Comparison of ENCODE assay signal across 24 cellular contexts in genomic region chr2:131009713-131010475, GRCh38.
"Had no signal": no experiment of that assay in that cellular context is flagged by ENCODE, and none has a peak within 500 bp of the region (broad histone marks: within the 10 kb centered on the region; RNA-seq: fewer than 3 reads in every experiment).

No MANE protein-coding gene starts in this region.

- ATAC-seq: activated CD4-positive, alpha-beta T cell treated with anti-CD3 and anti-CD28 coated beads for 36 hours; activated T-cell treated with anti-CD3 and anti-CD28 coated beads, Interleukin-2, amount 50 U/mL, for 4 hours; esophagus mucosa; left lung; upper lobe of right lung had no signal

- H3K36me3 ChIP-seq: left lung, prostate gland, thyroid gland, upper lobe of right lung had no signal

- H3K36me3 Mint-ChIP-seq: brain, natural killer cell had no signal

- DNase-seq: activated B cell treated with CpG ODN at 0.5 μM for 24 hours; activated CD4-positive, alpha-beta T cell treated with anti-CD3 and anti-CD28 coated beads for 36 hours; activated CD8-positive, alpha-beta memory T cell treated with anti-CD3 and anti-CD28 coated beads, Interleukin-2, amount 50 U/mL, for 48 hours; activated naive CD4-positive, alpha-beta T cell; activated T-cell treated with anti-CD3 and anti-CD28 coated beads, Interleukin-2, amount 50 U/mL, for 4 hours; aorta; effector CD8-positive, alpha-beta T cell; glutamatergic neuron; hippocampal formation; kidney glomerular epithelial cell; left lung; natural killer cell; stimulated activated CD4-positive, alpha-beta T cell treated with anti-CD3 and anti-CD28 coated beads, Interleukin-4, amount 100 ng/mL, for 1 hour; stimulated activated naive CD4-positive, alpha-beta T cell treated with Interleukin-2 at 50 U/mL for 16 hours; substantia nigra; T-helper 17 cell; thyroid gland; upper lobe of right lung had no signal

- H3K27ac Mint-ChIP-seq: activated B cell treated with CpG ODN at 0.5 μM for 24 hours; activated CD4-positive, alpha-beta T cell treated with anti-CD3 and anti-CD28 coated beads for 36 hours; activated T-helper 2 cell treated with anti-CD3 and anti-CD28 coated beads, Interferon-gamma antibody, Interleukin-2, Interleukin-4, amounts not matched to agents 10 μg/mL and 5 μg/mL and 100 μg/mL, durations not matched to agents 14 hours and 24 hours and 36 hours; brain; dendritic cell treated with granulocyte-macrophage colony-stimulating factor and Interleukin-4, amounts not matched to agents 40 ng/mL and 50 ng/mL, for 4 days; natural killer cell; T-helper 17 cell had no signal

- H3K9me3 ChIP-seq: left lung, prostate gland, thyroid gland, upper lobe of right lung had no signal

- H3K4me1 ChIP-seq: left lung, prostate gland, thyroid gland, upper lobe of right lung had no signal

- H3K4me3 Mint-ChIP-seq: activated B cell treated with CpG ODN at 0.5 μM for 24 hours; activated CD4-positive, alpha-beta T cell treated with anti-CD3 and anti-CD28 coated beads for 36 hours; activated T-cell treated with anti-CD3 and anti-CD28 coated beads, Interleukin-2, amount 50 U/mL, for 4 hours; brain; dendritic cell treated with granulocyte-macrophage colony-stimulating factor and Interleukin-4, amounts not matched to agents 40 ng/mL and 50 ng/mL, for 4 days; natural killer cell; T-helper 17 cell had no signal

- H3K9me3 Mint-ChIP-seq: activated T-cell treated with anti-CD3 and anti-CD28 coated beads, Interleukin-2, amount 50 U/mL, for 4 hours; activated T-helper 2 cell treated with anti-CD3 and anti-CD28 coated beads, Interferon-gamma antibody, Interleukin-2, Interleukin-4, amounts not matched to agents 10 μg/mL and 5 μg/mL and 100 μg/mL, durations not matched to agents 14 hours and 24 hours and 36 hours; dendritic cell treated with granulocyte-macrophage colony-stimulating factor and Interleukin-4, amounts not matched to agents 40 ng/mL and 50 ng/mL, for 4 days; natural killer cell had no signal

- H3K4me1 Mint-ChIP-seq: activated B cell treated with CpG ODN at 0.5 μM for 24 hours had no signal

- H3K4me3 ChIP-seq: left lung, lung, prostate gland, thyroid gland, upper lobe of right lung had no signal

- H3K27ac ChIP-seq: left lung, prostate gland, thyroid gland, upper lobe of right lung had no signal

- H3K27me3 ChIP-seq: thyroid gland, upper lobe of right lung had no signal

- H3K27me3 Mint-ChIP-seq: activated CD4-positive, alpha-beta T cell treated with anti-CD3 and anti-CD28 coated beads for 36 hours had no signal
